15 cellular contexts compared by ENCODE assay signal in the genomic region with DNA sequence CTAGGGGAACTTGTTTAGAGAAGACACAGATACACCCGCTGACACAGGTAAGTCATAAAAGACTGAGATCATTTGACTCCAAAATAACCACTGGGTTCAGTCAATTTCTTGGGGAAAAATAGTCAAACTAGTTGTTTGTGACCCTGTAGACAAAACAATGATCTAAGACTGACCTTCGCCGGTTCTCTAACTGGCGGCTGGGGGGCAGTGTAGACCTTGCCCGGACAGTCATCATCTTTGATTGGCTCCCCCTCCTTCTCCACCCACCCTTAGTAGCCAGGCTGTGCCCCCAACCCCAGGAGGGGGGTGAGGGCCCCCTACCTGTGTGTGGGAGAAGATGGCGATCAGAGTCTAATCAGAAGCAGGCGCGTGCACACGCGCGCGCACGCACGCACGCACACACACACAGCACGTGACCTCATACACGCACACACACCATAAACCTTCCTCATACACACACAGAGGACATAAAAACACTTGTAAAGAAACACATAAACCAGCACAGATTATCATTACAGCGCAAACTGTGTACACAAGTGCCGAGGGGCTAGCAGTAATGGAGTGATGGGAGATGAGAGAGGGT.
"Had no signal": no experiment of that assay in that cellular context is flagged by ENCODE, and none has a peak within 500 bp of the region (broad histone marks: within the 10 kb centered on the region; RNA-seq: fewer than 3 reads in every experiment).

No MANE protein-coding gene starts in this region.

- DNase-seq: activated B cell treated with CpG ODN at 0.5 μM for 24 hours; activated CD4-positive, alpha-beta T cell treated with anti-CD3 and anti-CD28 coated beads for 48 hours; activated CD8-positive, alpha-beta memory T cell treated with anti-CD3 and anti-CD28 coated beads, Interleukin-2, amount 50 U/mL, for 4 hours; activated CD8-positive, alpha-beta T cell treated with anti-CD3 and anti-CD28 coated beads, Interleukin-2, amount 10 ng/mL, durations not matched to agents 7 days and 5 days; activated effector memory CD4-positive, alpha-beta T cell treated with anti-CD3 and anti-CD28 coated beads, Interleukin-2, amount 50 U/mL, for 16 hours; activated T-cell treated with anti-CD3 and anti-CD28 coated beads, Interleukin-2, amount 50 U/mL, for 48 hours; left ventricle myocardium superior; mesenchymal stem cell; naive thymus-derived CD8-positive, alpha-beta T cell; ovary; stimulated activated CD4-positive, alpha-beta T cell treated with anti-CD3 and anti-CD28 coated beads, Interleukin-1b, Interleukin-23, amount 100 ng/mL, for 48 hours; T-cell; T1000 had no signal

- H3K36me3 ChIP-seq: ovary had no signal

- ATAC-seq: activated CD8-positive, alpha-beta T cell treated with anti-CD3 and anti-CD28 coated beads, Interleukin-2, amount 10 ng/mL, durations not matched to agents 7 days and 5 days; esophagus mucosa; left ventricle myocardium superior; naive thymus-derived CD8-positive, alpha-beta T cell; T-cell had no signal

- H3K4me2 ChIP-seq: hepatocyte had no signal

- H3K4me3 ChIP-seq: hepatocyte, ovary had no signal

- H3K27me3 ChIP-seq: hepatocyte, ovary had no signal

- H2AFZ ChIP-seq: hepatocyte had no signal

- H3K9me3 ChIP-seq: ovary had no signal

- H3K27ac ChIP-seq: hepatocyte, ovary had no signal
